In the genomic region with DNA sequence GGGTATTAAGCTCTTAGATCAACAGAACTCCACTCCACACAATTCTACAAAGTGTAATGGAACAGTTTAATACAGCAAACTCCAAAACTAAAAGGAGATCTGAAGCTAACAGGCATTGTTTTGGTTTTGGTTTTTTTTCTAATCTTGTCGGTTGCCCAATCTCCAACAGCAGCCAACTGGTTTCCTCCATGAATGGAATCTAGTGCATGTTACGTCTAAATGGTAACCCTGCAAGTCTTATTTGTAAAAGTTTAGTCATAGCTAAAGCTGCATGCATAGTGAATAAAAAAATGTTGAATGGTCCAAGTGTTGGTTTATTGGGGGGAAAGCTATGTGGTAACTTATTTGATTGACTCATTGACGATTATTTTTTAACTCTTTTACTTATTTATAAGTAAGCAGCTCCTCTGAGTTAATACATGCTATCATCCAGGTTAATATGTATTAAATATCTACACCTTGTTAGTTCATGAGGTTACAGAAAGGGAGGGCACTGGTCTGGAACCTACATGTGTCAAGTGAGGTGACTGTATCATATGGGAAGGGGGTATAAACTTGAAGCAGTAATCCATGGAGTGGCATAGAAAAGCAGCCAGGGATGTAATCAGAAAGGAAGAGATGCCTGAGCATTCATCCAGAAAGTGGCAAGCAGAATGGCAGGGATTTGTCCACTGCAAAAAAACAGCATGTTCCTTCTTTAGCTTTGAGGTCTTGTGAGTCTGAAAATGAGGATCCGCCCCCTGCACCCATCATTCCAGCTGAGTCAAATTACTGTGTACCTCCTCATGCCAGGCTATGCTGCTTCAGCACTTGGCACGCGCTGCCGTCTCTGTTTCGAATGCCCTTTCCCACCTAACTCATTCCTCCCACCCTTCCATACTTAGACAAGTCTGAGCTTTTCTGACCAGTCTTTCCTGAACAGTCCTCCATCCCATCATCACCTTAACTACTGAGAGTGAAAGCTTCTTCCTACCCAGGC, we compare ENCODE assay signal across 10 cellular contexts.
DNase-seq lines count a peak whose midpoint lies in the region; ATAC-seq and TF ChIP-seq lines count a peak whose summit lies in the region.
"Had no signal": no experiment of that assay in that cellular context is flagged by ENCODE, and none has a peak within 500 bp of the region (broad histone marks: within the 10 kb centered on the region; RNA-seq: fewer than 3 reads in every experiment).

No MANE protein-coding gene starts in this region.

- peaks cover 51% of the 10 kb centered on the region for H4K20me1 ChIP-seq in smooth muscle cell (ENCODE audit: low read depth)

- no peaks in the 10 kb centered on the region for H3K27me3 ChIP-seq in ascending aorta
- H3K27me3 ChIP-seq in smooth muscle cell (ENCODE audit: low read depth), result no peaks in the 10 kb centered on the region

- H3K4me1 Mint-ChIP-seq in HFFc6 (ENCODE audit: low read depth), result peaks cover 50% of the 10 kb centered on the region

- peak overlapping the region; percentile 46 to 56 for H3K27ac ChIP-seq in ascending aorta
- peak overlapping the region; percentile 73 for H3K27ac ChIP-seq in smooth muscle cell (ENCODE audit: low read depth)
- H3K27ac ChIP-seq: skin epidermis had no signal

- no peaks in the 10 kb centered on the region for H3K9me3 ChIP-seq in ascending aorta
- H3K9me3 ChIP-seq in smooth muscle cell (replicated peaks; ENCODE audit: low read depth), result peaks cover 4% of the 10 kb centered on the region

- ATAC-seq in left ventricle myocardium superior (peak; percentile 72), GM19395 (IDR thresholded peaks at IDR 0.05; ENCODE audit: unreplicated experiment) (no peak), GM18520 (IDR thresholded peaks at IDR 0.05; ENCODE audit: unreplicated experiment) (no peak)

- intact Hi-C loops in ascending aorta (cut with DNase I), result loop anchor here (5.0 kb wide), 4 partner anchors 42 to 118 kb away; partner anchors contain the start of gene PDGFC
- intact Hi-C loops in left ventricle myocardium superior (cut with micrococcal nuclease), result no loop called here

- H3K27ac Mint-ChIP-seq in HFFc6, result peak overlapping the region; percentile 87

- peaks cover 93% of the 10 kb centered on the region for H3K79me2 ChIP-seq in smooth muscle cell (ENCODE audit: low read depth)

- H3K4me1 ChIP-seq in ascending aorta (peaks cover 3 to 10% of the 10 kb centered on the region in 2 donors), smooth muscle cell (ENCODE audit: low read depth) (no peaks in the 10 kb centered on the region)

- H3F3A ChIP-seq in smooth muscle cell (ENCODE audit: low read depth), result no peaks in the 10 kb centered on the region

- H2AFZ ChIP-seq in smooth muscle cell (ENCODE audit: low read depth), result no peak overlapping the region

- no peak overlapping the region for H3K9ac ChIP-seq in smooth muscle cell (ENCODE audit: low read depth)

- H3K4me2 ChIP-seq in smooth muscle cell, result no peak overlapping the region

- H3K9me3 Mint-ChIP-seq in HFFc6, result peaks cover 5% of the 10 kb centered on the region

- peak; percentile 57 for DNase-seq in HFFc6
- DNase-seq in ascending aorta (ENCODE audit: low spot score in 2 of 2), result peak; percentile 40 to 65
- DNase-seq in left ventricle myocardium superior, result peak; percentile 64
- DNase-seq in smooth muscle cell (lab: John Stamatoyannopoulos, UW; ENCODE audit: unreplicated experiment), result no peak
- DNase-seq in DMS153 treated with DMSO at 0.1 percent for 48 hours (lab: John Stamatoyannopoulos, UW; ENCODE audit: unreplicated experiment), result no peak
- DNase-seq in stimulated activated CD8-positive, alpha-beta memory T cell treated with anti-CD3 and anti-CD28 coated beads, Interleukin-4, amount 100 ng/mL, for 48 hours, result no peak
- DNase-seq: KBM-7 had no signal

- 92% methylated on average over 8 of the region's 8 CpGs for WGBS in smooth muscle cell (ENCODE audit: low lambda C conversion rate)

- H3K27me3 Mint-ChIP-seq in HFFc6 (ENCODE audit: insufficient read depth), result peaks cover 4% of the 10 kb centered on the region; the same call in 1 of the 2 replicates

- H3K4me3 Mint-ChIP-seq in HFFc6, result peak overlapping the region; percentile 71

- no peaks in the 10 kb centered on the region for H3K36me3 ChIP-seq in ascending aorta
- H3K36me3 ChIP-seq in smooth muscle cell (ENCODE audit: low read depth), result no peaks in the 10 kb centered on the region

- H3K4me3 ChIP-seq in ascending aorta, result no peak overlapping the region
- no peak overlapping the region for H3K4me3 ChIP-seq in smooth muscle cell
- H3K4me3 ChIP-seq: skin epidermis had no signal

- no peak for TF ChIP-seq CTCF in HFFc6 (IDR thresholded peaks at IDR 0.05)
- TF ChIP-seq CTCF in ascending aorta (IDR thresholded peaks at IDR 0.05), result no peak
- TF ChIP-seq CTCF in smooth muscle cell (IDR thresholded peaks at IDR 0.05; ENCODE audit: borderline replicate concordance, insufficient read depth, poor library complexity, severe bottlenecking), result no peak

- peaks cover 16% of the 10 kb centered on the region for H3K36me3 Mint-ChIP-seq in HFFc6 (ENCODE audit: low read depth)

Comparison
In these comparisons a context has a peak if more than half of its experiments do, and no peak if none do; other contexts are left out.
1. DNase-seq: peak in HFFc6 (single experiment), ascending aorta (2 of 2) and left ventricle myocardium superior (single experiment); none in smooth muscle cell (single experiment), DMS153 treated with DMSO at 0.1 percent for 48 hours (single experiment) and stimulated activated CD8-positive, alpha-beta memory T cell treated with anti-CD3 and anti-CD28 coated beads, Interleukin-4, amount 100 ng/mL, for 48 hours (single experiment).